ENCODE assay signal across 18 cellular contexts in the genomic region with DNA sequence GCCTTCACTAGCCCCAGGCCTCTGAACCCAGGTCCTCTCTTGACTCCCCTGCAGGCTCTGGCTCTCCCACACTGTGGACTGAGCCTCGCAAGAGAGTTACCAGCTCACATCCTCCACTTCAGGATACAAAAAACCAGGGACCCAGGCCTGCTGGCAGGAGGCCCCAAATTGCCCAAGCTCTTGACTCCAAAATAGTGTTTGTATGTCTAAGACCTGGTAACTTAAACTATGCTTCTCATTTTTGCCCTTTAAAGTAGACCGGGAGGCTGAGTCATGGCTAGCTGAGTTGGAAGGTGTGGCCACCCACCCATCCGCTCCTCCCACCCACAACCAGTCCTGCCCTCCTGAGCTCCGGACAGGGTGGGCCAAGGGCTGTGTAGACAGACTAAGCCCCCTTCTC.
A peak's percentile ranks its signal among the peaks of the same experiment; 100 is the strongest.
DNase-seq lines count a peak whose midpoint lies in the region; ATAC-seq and TF ChIP-seq lines count a peak whose summit lies in the region.
"Had no signal": no experiment of that assay in that cellular context is flagged by ENCODE, and none has a peak within 500 bp of the region (broad histone marks: within the 10 kb centered on the region; RNA-seq: fewer than 3 reads in every experiment).

No MANE protein-coding gene starts in this region.

- H3K9me3 ChIP-seq in MG63, result no peaks in the 10 kb centered on the region
- H3K9me3 ChIP-seq in mesenchymal stem cell (ENCODE audit: control insufficient read depth, low read length), result no peaks in the 10 kb centered on the region
- H3K9me3 ChIP-seq: heart right ventricle, vagina had no signal

- ATAC-seq in HG03045 (IDR thresholded peaks at IDR 0.05; ENCODE audit: unreplicated experiment), result no peak
- no peak for ATAC-seq in GM18517 (IDR thresholded peaks at IDR 0.05; ENCODE audit: unreplicated experiment)
- ATAC-seq: left lobe of liver; naive thymus-derived CD8-positive, alpha-beta T cell; stimulated activated naive B cell treated with anti-CD40 and anti-IgM and Interleukin-4, amounts not matched to agents 10 μg/mL and 1 μg/mL and 100 μg/mL, for 72 hours had no signal

- H3K14ac ChIP-seq in mesenchymal stem cell (ENCODE audit: low read length in 2 of 2), result no peak overlapping the region

- no peak overlapping the region for H3K4me3 ChIP-seq in MG63
- no peak overlapping the region for H3K4me3 ChIP-seq in brain microvascular endothelial cell (ENCODE audit: low read depth, low read length)
- H3K4me3 ChIP-seq in mesenchymal stem cell (ENCODE audit: insufficient read depth in 1 of 2, low read depth in 1 of 2, low read length in 2 of 2), result no peak overlapping the region
- H3K4me3 ChIP-seq: heart right ventricle, vagina had no signal

- H2BK120ac ChIP-seq in mesenchymal stem cell (ENCODE audit: low read depth, low read length), result no peak overlapping the region

- H3K36me3 ChIP-seq in MG63 (no peaks in the 10 kb centered on the region), brain microvascular endothelial cell (replicated peaks) (no peaks in the 10 kb centered on the region), mesenchymal stem cell (ENCODE audit: control insufficient read depth in 1 of 2, insufficient read depth in 2 of 2, low read depth in 1 of 2, low read length in 2 of 2) (no peaks in the 10 kb centered on the region)
- H3K36me3 ChIP-seq: heart right ventricle, vagina had no signal

- peaks cover 36% of the 10 kb centered on the region for H3K4me1 ChIP-seq in mesenchymal stem cell (ENCODE audit: control insufficient read depth, insufficient read depth, low read depth, low read length)

- H3K18ac ChIP-seq in mesenchymal stem cell (ENCODE audit: low read depth in 1 of 2, low read length in 2 of 2), result no peak overlapping the region

- H3K27ac ChIP-seq in brain microvascular endothelial cell, result no peak overlapping the region
- H3K27ac ChIP-seq in mesenchymal stem cell (ENCODE audit: low read length, poor library complexity, severe bottlenecking), result peak overlapping the region; percentile 6
- H3K27ac ChIP-seq: heart right ventricle, vagina had no signal

- peak overlapping the region; percentile 74 for H2AK5ac ChIP-seq in mesenchymal stem cell (ENCODE audit: low read length, severe bottlenecking)

- TF ChIP-seq CTCF in brain microvascular endothelial cell (IDR thresholded peaks at IDR 0.05; ENCODE audit: low read depth, low read length, missing control alignments), result no peak

- H2BK12ac ChIP-seq in mesenchymal stem cell (ENCODE audit: low read length in 2 of 2), result peak overlapping the region in 1 of 2 experiments; percentile 37

- H3K4ac ChIP-seq in mesenchymal stem cell (ENCODE audit: low read depth in 1 of 2, low read length in 2 of 2), result no peak overlapping the region

- in situ Hi-C loops in brain microvascular endothelial cell (cut with HindIII; ENCODE audit: low pct_ligation_motif_present, low sequenced_read_pairs), result no loop called here

- H3K79me1 ChIP-seq in mesenchymal stem cell (replicated peaks; ENCODE audit: low read length, poor library complexity, severe bottlenecking), result peaks cover 4% of the 10 kb centered on the region

- H3K4me2 ChIP-seq in mesenchymal stem cell (ENCODE audit: low read length, poor library complexity, severe bottlenecking), result no peak overlapping the region

- peak overlapping the region; percentile 56 for H2BK15ac ChIP-seq in mesenchymal stem cell (ENCODE audit: low read depth, poor library complexity, severe bottlenecking)

- H4K8ac ChIP-seq in mesenchymal stem cell (ENCODE audit: low read length), result no peak overlapping the region

- H3K27me3 ChIP-seq in MG63 (no peaks in the 10 kb centered on the region), brain microvascular endothelial cell (replicated peaks) (no peaks in the 10 kb centered on the region), mesenchymal stem cell (ENCODE audit: control insufficient read depth in 1 of 2, insufficient read depth in 1 of 2, low read length in 2 of 2) (peaks cover 0 to 3% of the 10 kb centered on the region in 2 experiments)
- H3K27me3 ChIP-seq: vagina had no signal

- H3K9ac ChIP-seq in mesenchymal stem cell (ENCODE audit: low read length), result no peak overlapping the region

- H2BK5ac ChIP-seq in mesenchymal stem cell (ENCODE audit: low read depth, low read length, poor library complexity, severe bottlenecking), result no peak overlapping the region

- peak overlapping the region; percentile 25 for H4K91ac ChIP-seq in mesenchymal stem cell (ENCODE audit: low read length)

- WGBS in mesenchymal stem cell, result 43% methylated on average over 3 of the region's 4 CpGs

- H2AFZ ChIP-seq in mesenchymal stem cell (ENCODE audit: low read depth, low read length), result no peak overlapping the region

- peak; percentile 28 for DNase-seq in COLO829 (ENCODE audit: low spot score)
- DNase-seq in MG63, result peak; percentile 91
- DNase-seq in brain microvascular endothelial cell, result peak; percentile 55
- DNase-seq in mesenchymal stem cell, result peak; percentile 54
- no peak for DNase-seq in NCI-H774 (lab: John Stamatoyannopoulos, UW)
- DNase-seq in NCI-H2081 (lab: John Stamatoyannopoulos, UW), result no peak
- DNase-seq: activated CD4-positive, alpha-beta T cell treated with anti-CD3 and anti-CD28 coated beads for 1 hour; anterior cingulate cortex; effector CD4-positive, alpha-beta T cell; heart right ventricle; naive thymus-derived CD8-positive, alpha-beta T cell; retina; stimulated activated CD4-positive, alpha-beta T cell treated with anti-CD3 and anti-CD28 coated beads, Interleukin-4, amount 100 ng/mL, for 4 hours; stimulated activated naive B cell treated with anti-CD40 and anti-IgM and Interleukin-4, amounts not matched to agents 10 μg/mL and 1 μg/mL and 100 μg/mL, for 72 hours had no signal

- no peak overlapping the region for H3K23ac ChIP-seq in mesenchymal stem cell (ENCODE audit: low read length in 2 of 2)

Comparison
In these comparisons a context has a peak if more than half of its experiments do, and no peak if none do; other contexts are left out.
1. DNase-seq: peak in COLO829 (single experiment), MG63 (single experiment), brain microvascular endothelial cell (single experiment) and mesenchymal stem cell (single experiment); none in NCI-H774 (single experiment) and NCI-H2081 (0 of 2).